Comparison of ENCODE assay signal across 1 cellular context in the genomic region with DNA sequence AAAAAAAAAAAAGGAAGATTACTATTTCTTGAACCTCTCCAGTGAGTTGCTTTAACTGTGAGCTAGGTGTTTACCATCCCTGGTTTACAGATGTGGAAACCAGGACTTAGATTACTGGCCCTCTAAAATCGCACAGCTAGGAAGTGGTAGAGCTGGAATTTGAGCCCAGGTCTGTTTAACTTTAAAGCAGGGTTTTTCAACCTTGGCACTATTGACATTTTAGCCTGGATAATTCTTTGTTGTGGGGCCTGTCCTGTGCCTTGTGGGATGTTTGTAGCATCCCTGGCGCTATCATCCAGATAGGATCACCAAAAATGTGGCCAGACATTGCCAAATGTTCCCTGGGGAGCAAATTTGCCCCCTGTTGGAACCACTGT.
TF ChIP-seq lines count a peak whose summit lies in the region.

No MANE protein-coding gene starts in this region.

TF ChIP-seq in HepG2, 621 proteins besides CTCF, POLR2A, EP300 and RAD21 (continues in another document):
- TF ChIP-seq MED1 (CRISPR knock-in tag; IDR thresholded peaks at IDR 0.05) (peak; percentile 48), FIP1L1 (IDR thresholded peaks at IDR 0.05; ENCODE audit: borderline replicate concordance, insufficient read depth, low read depth, low read length) (no peak), ATF5 (CRISPR knock-in tag; IDR thresholded peaks at IDR 0.05; ENCODE audit: low read depth) (no peak), ZNF615 (CRISPR knock-in tag; IDR thresholded peaks at IDR 0.05; ENCODE audit: borderline replicate concordance) (no peak), IKZF1 (IDR thresholded peaks at IDR 0.05) (no peak), LCORL (IDR thresholded peaks at IDR 0.05) (peak; percentile 36; the same call in 1 of the 2 replicates), LCORL (CRISPR knock-in tag; IDR thresholded peaks at IDR 0.05) (peak; percentile 95), ZSCAN21 (CRISPR knock-in tag; IDR thresholded peaks at IDR 0.05; ENCODE audit: borderline replicate concordance) (no peak), HDAC2 (CRISPR knock-in tag; IDR thresholded peaks at IDR 0.05) (no peak), ZNF432 (CRISPR knock-in tag; IDR thresholded peaks at IDR 0.05; ENCODE audit: borderline replicate concordance) (no peak), CSRNP1 (CRISPR knock-in tag; IDR thresholded peaks at IDR 0.05) (no peak), ZBTB34 (CRISPR knock-in tag; IDR thresholded peaks at IDR 0.05) (peak; percentile 99), ZNF101 (CRISPR knock-in tag; IDR thresholded peaks at IDR 0.05; ENCODE audit: borderline replicate concordance, low read depth) (no peak), ZMAT3 (CRISPR knock-in tag; conservative IDR thresholded peaks at IDR 0.05) (no peak), ZNF160 (CRISPR knock-in tag; IDR thresholded peaks at IDR 0.05) (no peak), ZNF382 (CRISPR knock-in tag; IDR thresholded peaks at IDR 0.05; ENCODE audit: borderline replicate concordance) (no peak), ZFP1 (CRISPR knock-in tag; IDR thresholded peaks at IDR 0.05) (no peak), SMC3 (IDR thresholded peaks at IDR 0.05; ENCODE audit: low read length) (no peak), ZBTB20 (CRISPR knock-in tag; IDR thresholded peaks at IDR 0.05; ENCODE audit: borderline replicate concordance, low read depth) (no peak), ZNF33B (CRISPR knock-in tag; IDR thresholded peaks at IDR 0.05) (no peak), ZFP82 (CRISPR knock-in tag; IDR thresholded peaks at IDR 0.05; ENCODE audit: borderline replicate concordance) (no peak), MAF1 (CRISPR knock-in tag; IDR thresholded peaks at IDR 0.05; ENCODE audit: borderline replicate concordance) (no peak), ZBTB7A (CRISPR knock-in tag; IDR thresholded peaks at IDR 0.05) (no peak), RFX3 (CRISPR knock-in tag; IDR thresholded peaks at IDR 0.05) (no peak), SOX5 (CRISPR knock-in tag; IDR thresholded peaks at IDR 0.05; ENCODE audit: borderline replicate concordance) (peak; percentile 51; the same call in 1 of the 2 replicates), ZNF557 (CRISPR knock-in tag; IDR thresholded peaks at IDR 0.05) (no peak), ZNF598 (CRISPR knock-in tag; IDR thresholded peaks at IDR 0.05; ENCODE audit: borderline replicate concordance) (no peak), ZNF20 (CRISPR knock-in tag; IDR thresholded peaks at IDR 0.05) (no peak), ZNF574 (CRISPR knock-in tag; IDR thresholded peaks at IDR 0.05) (no peak), KDM4B (CRISPR knock-in tag; IDR thresholded peaks at IDR 0.05) (no peak), TRIM24 (CRISPR knock-in tag; IDR thresholded peaks at IDR 0.05) (no peak), KDM6A (CRISPR knock-in tag; IDR thresholded peaks at IDR 0.05; ENCODE audit: low read depth) (peak; percentile 79), JARID2 (CRISPR knock-in tag; IDR thresholded peaks at IDR 0.05; ENCODE audit: insufficient replicate concordance) (no peak), ARHGAP35 (CRISPR knock-in tag; IDR thresholded peaks at IDR 0.05; ENCODE audit: borderline replicate concordance) (no peak), ZMYM4 (CRISPR knock-in tag; IDR thresholded peaks at IDR 0.05) (no peak), ZBTB40 (IDR thresholded peaks at IDR 0.05) (no peak), ZBTB40 (CRISPR knock-in tag; IDR thresholded peaks at IDR 0.05) (no peak; the same call in 1 of the 2 replicates), NR0B2 (CRISPR knock-in tag; IDR thresholded peaks at IDR 0.05) (no peak), HMGA1 (CRISPR knock-in tag; conservative IDR thresholded peaks at IDR 0.05) (no peak), TCF7 (IDR thresholded peaks at IDR 0.05; ENCODE audit: low read depth) (peak; percentile 66; the same call in 1 of the 2 replicates)
- TF ChIP-seq, protein P1, sequence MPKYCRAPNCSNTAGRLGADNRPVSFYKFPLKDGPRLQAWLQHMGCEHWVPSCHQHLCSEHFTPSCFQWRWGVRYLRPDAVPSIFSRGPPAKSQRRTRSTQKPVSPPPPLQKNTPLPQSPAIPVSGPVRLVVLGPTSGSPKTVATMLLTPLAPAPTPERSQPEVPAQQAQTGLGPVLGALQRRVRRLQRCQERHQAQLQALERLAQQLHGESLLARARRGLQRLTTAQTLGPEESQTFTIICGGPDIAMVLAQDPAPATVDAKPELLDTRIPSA (CRISPR knock-in tag; IDR thresholded peaks at IDR 0.05; ENCODE audit: borderline replicate concordance) = no peak
- TF ChIP-seq, protein P2, sequence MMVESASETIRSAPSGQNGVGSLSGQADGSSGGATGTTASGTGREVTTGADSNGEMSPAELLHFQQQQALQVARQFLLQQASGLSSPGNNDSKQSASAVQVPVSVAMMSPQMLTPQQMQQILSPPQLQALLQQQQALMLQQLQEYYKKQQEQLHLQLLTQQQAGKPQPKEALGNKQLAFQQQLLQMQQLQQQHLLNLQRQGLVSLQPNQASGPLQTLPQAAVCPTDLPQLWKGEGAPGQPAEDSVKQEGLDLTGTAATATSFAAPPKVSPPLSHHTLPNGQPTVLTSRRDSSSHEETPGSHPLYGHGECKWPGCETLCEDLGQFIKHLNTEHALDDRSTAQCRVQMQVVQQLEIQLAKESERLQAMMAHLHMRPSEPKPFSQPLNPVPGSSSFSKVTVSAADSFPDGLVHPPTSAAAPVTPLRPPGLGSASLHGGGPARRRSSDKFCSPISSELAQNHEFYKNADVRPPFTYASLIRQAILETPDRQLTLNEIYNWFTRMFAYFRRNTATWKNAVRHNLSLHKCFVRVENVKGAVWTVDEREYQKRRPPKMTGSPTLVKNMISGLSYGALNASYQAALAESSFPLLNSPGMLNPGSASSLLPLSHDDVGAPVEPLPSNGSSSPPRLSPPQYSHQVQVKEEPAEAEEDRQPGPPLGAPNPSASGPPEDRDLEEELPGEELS (CRISPR knock-in tag; IDR thresholded peaks at IDR 0.05) = peak; percentile 74
- TF ChIP-seq, protein P3, sequence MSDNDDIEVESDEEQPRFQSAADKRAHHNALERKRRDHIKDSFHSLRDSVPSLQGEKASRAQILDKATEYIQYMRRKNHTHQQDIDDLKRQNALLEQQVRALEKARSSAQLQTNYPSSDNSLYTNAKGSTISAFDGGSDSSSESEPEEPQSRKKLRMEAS (IDR thresholded peaks at IDR 0.05) = no peak; the same call in 1 of the 2 replicates
- TF ChIP-seq, protein P4, sequence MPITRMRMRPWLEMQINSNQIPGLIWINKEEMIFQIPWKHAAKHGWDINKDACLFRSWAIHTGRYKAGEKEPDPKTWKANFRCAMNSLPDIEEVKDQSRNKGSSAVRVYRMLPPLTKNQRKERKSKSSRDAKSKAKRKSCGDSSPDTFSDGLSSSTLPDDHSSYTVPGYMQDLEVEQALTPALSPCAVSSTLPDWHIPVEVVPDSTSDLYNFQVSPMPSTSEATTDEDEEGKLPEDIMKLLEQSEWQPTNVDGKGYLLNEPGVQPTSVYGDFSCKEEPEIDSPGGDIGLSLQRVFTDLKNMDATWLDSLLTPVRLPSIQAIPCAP (CRISPR knock-in tag; IDR thresholded peaks at IDR 0.05; ENCODE audit: low read depth) = no peak
